In genomic region chr7:147779949-147780348, GRCh38 we compare ENCODE assay signal across 34 cellular contexts.
"Had no signal": no experiment of that assay in that cellular context is flagged by ENCODE, and none has a peak within 500 bp of the region (broad histone marks: within the 10 kb centered on the region; RNA-seq: fewer than 3 reads in every experiment).

No MANE protein-coding gene starts in this region.

- H3K4me3 ChIP-seq: MG63 had no signal

- H3K36me3 ChIP-seq: MG63 had no signal

- DNase-seq: Karpas-422, Kasumi-1, MG63, MM.1S, MV-4-11, NCI-H1048, NCI-H1092, NCI-H1092 treated with DMSO at 0.1 percent for 48 hours, NCI-H1105, NCI-H1105 treated with DMSO at 0.1 percent for 48 hours, NCI-H1417, NCI-H1417 treated with DMSO at 0.1 percent for 48 hours, NCI-H1436, NCI-H1436 treated with DMSO at 0.1 percent for 48 hours, NCI-H146, NCI-H1694, NCI-H1694 treated with DMSO at 0.1 percent for 48 hours, NCI-H187, NCI-H187 treated with DMSO at 0.1 percent for 48 hours, NCI-H1930, NCI-H2029, NCI-H2029 treated with DMSO at 0.1 percent for 48 hours, NCI-H2081, NCI-H2081 treated with DMSO at 0.1 percent for 48 hours, NCI-H2107, NCI-H2171, NCI-H2171 treated with DMSO at 0.1 percent for 48 hours, NCI-H2227 treated with DMSO at 0.1 percent for 48 hours, NCI-H226, NCI-H345, NCI-H446, NCI-H446 treated with DMSO at 0.1 percent for 48 hours, NCI-H510A, NCI-H510A treated with DMSO at 0.1 percent for 48 hours had no signal

- H3K27me3 ChIP-seq: MG63 had no signal

- H3K9me3 ChIP-seq: MG63 had no signal
